Comparison of ENCODE assay signal across 8 cellular contexts in genomic region chr5:137498736-137499505, GRCh38.
DNase-seq lines count a peak whose midpoint lies in the region; ATAC-seq and TF ChIP-seq lines count a peak whose summit lies in the region.

Gene SPOCK1 (minus strand): TSS chr5:137499326.

- peak; percentile 72 for TF ChIP-seq CTCF in coronary artery (IDR thresholded peaks at IDR 0.05)

- peak within 1 kb of the TSS; percentile 76 for H3K4me3 ChIP-seq in coronary artery

- peak within 1 kb of the TSS in 1 of 2 donors; percentile 60 for H3K27ac ChIP-seq in coronary artery

- DNase-seq in activated gamma-delta T cell treated with Interleukin-2 at 50 U/mL for 16 hours (peak; percentile 24), activated gamma-delta T cell (lab: John Stamatoyannopoulos, UW) (no peak), NCI-H1930 (lab: John Stamatoyannopoulos, UW) (peak; percentile 39 to 74), coronary artery (ENCODE audit: low spot score) (peak; percentile 77), left kidney (ENCODE audit: low read depth, low spot score) (peak; percentile 93)
- DNase-seq in activated CD4-positive, CD25-positive, alpha-beta regulatory T cell treated with anti-CD3 and anti-CD28 coated beads, Interleukin-2, amount 50 U/mL, for 72 hours = peak; percentile 73
- peak; percentile 19 for DNase-seq in stimulated activated CD4-positive, alpha-beta T cell treated with anti-CD3 and anti-CD28 coated beads, Interleukin-2, amount 100 ng/mL, for 4 hours (ENCODE audit: low read depth)

- ATAC-seq in HG02852 (IDR thresholded peaks at IDR 0.05; ENCODE audit: unreplicated experiment) = peak; percentile 97
